ENCODE assay signal across 28 cellular contexts in genomic region chrX:134895785-134896184, GRCh38.
"Had no signal": no experiment of that assay in that cellular context is flagged by ENCODE, and none has a peak within 500 bp of the region (broad histone marks: within the 10 kb centered on the region; RNA-seq: fewer than 3 reads in every experiment).

No MANE protein-coding gene starts in this region.

- ATAC-seq: activated CD4-positive, alpha-beta T cell treated with anti-CD3 and anti-CD28 coated beads for 36 hours; activated CD8-positive, alpha-beta memory T cell treated with anti-CD3 and anti-CD28 coated beads, Interleukin-2, amount 10 ng/mL, durations not matched to agents 7 days and 5 days; activated CD8-positive, alpha-beta T cell treated with anti-CD3 and anti-CD28 coated beads, Interleukin-2, amount 10 ng/mL, durations not matched to agents 7 days and 5 days; activated naive CD4-positive, alpha-beta T cell treated with anti-CD3 and anti-CD28 coated beads, Interleukin-2, amount 50 U/mL, for 72 hours; effector memory CD8-positive, alpha-beta T cell; heart left ventricle had no signal

- H3K4me3 ChIP-seq: ascending aorta, esophagus muscularis mucosa, heart left ventricle had no signal

- H3K4me1 ChIP-seq: ascending aorta, esophagus muscularis mucosa, heart left ventricle had no signal

- H3K27me3 Mint-ChIP-seq: activated CD4-positive, alpha-beta memory T cell treated with anti-CD3 and anti-CD28 coated beads for 36 hours; activated CD4-positive, alpha-beta T cell treated with anti-CD3 and anti-CD28 coated beads for 36 hours; activated CD4-positive, alpha-beta T cell treated with anti-CD3 and anti-CD28 coated beads, Interleukin-2, amount 10 ng/mL, durations not matched to agents 24 days and 14 days; activated CD8-positive, alpha-beta memory T cell treated with anti-CD3 and anti-CD28 coated beads, Interleukin-2, amount 10 ng/mL, durations not matched to agents 7 days and 5 days; activated naive CD4-positive, alpha-beta T cell treated with anti-CD3 and anti-CD28 coated beads, Interleukin-2, amount 10 ng/mL, durations not matched to agents 7 days and 5 days; activated naive CD8-positive, alpha-beta T cell treated with anti-CD3 and anti-CD28 coated beads, Interleukin-2, amount 10 ng/mL, durations not matched to agents 7 days and 5 days; central memory CD8-positive, alpha-beta T cell; effector memory CD8-positive, alpha-beta T cell had no signal

- H3K4me1 Mint-ChIP-seq: activated CD4-positive, alpha-beta T cell treated with anti-CD3 and anti-CD28 coated beads for 36 hours; activated CD4-positive, alpha-beta T cell treated with anti-CD3 and anti-CD28 coated beads, Interleukin-2, amount 10 ng/mL, durations not matched to agents 24 days and 14 days; activated CD8-positive, alpha-beta memory T cell treated with anti-CD3 and anti-CD28 coated beads, Interleukin-2, amount 10 ng/mL, durations not matched to agents 7 days and 5 days; activated naive CD4-positive, alpha-beta T cell treated with anti-CD3 and anti-CD28 coated beads, Interleukin-2, amount 10 ng/mL, durations not matched to agents 7 days and 5 days; activated naive CD8-positive, alpha-beta T cell treated with anti-CD3 and anti-CD28 coated beads, Interleukin-2, amount 10 ng/mL, durations not matched to agents 7 days and 5 days; central memory CD8-positive, alpha-beta T cell had no signal

- DNase-seq: activated CD4-positive, alpha-beta memory T cell treated with anti-CD3 and anti-CD28 coated beads for 36 hours; activated CD4-positive, alpha-beta T cell treated with anti-CD3 and anti-CD28 coated beads for 36 hours; activated CD4-positive, alpha-beta T cell treated with anti-CD3 and anti-CD28 coated beads, Interleukin-2, amount 10 ng/mL, durations not matched to agents 24 days and 14 days; activated CD4-positive, CD25-positive, alpha-beta regulatory T cell; activated CD4-positive, CD25-positive, alpha-beta regulatory T cell treated with anti-CD3 and anti-CD28 coated beads, Interleukin-2, amount 50 U/mL, for 72 hours; activated CD8-positive, alpha-beta memory T cell treated with anti-CD3 and anti-CD28 coated beads, Interleukin-2, amount 10 ng/mL, durations not matched to agents 7 days and 5 days; activated CD8-positive, alpha-beta memory T cell treated with anti-CD3 and anti-CD28 coated beads, Interleukin-2, amount 50 U/mL, for 4 hours; activated CD8-positive, alpha-beta T cell treated with anti-CD3 and anti-CD28 coated beads, Interleukin-2, amount 10 ng/mL, durations not matched to agents 7 days and 5 days; activated effector memory CD4-positive, alpha-beta T cell treated with anti-CD3 and anti-CD28 coated beads, Interleukin-2, amount 50 U/mL, for 16 hours; activated naive CD4-positive, alpha-beta T cell treated with anti-CD3 and anti-CD28 coated beads, Interleukin-2, amount 10 ng/mL, durations not matched to agents 7 days and 5 days; activated naive CD8-positive, alpha-beta T cell treated with anti-CD3 and anti-CD28 coated beads, Interleukin-2, amount 10 ng/mL, durations not matched to agents 7 days and 5 days; activated T-cell treated with anti-CD3 and anti-CD28 coated beads, Interleukin-2, amount 50 U/mL, for 1 hour; activated T-cell treated with anti-CD3 and anti-CD28 coated beads, Interleukin-2, amount 50 U/mL, for 48 hours; brain microvascular endothelial cell; cortex of kidney; effector CD4-positive, alpha-beta T cell; effector memory CD8-positive, alpha-beta T cell; erythroblast; glutamatergic neuron; heart left ventricle; T-helper 2 cell had no signal

- H3K27me3 ChIP-seq: ascending aorta, brain microvascular endothelial cell, esophagus muscularis mucosa, heart left ventricle had no signal

- H3K9me3 Mint-ChIP-seq: activated CD4-positive, alpha-beta memory T cell treated with anti-CD3 and anti-CD28 coated beads for 36 hours; activated CD4-positive, alpha-beta T cell treated with anti-CD3 and anti-CD28 coated beads, Interleukin-2, amount 10 ng/mL, durations not matched to agents 24 days and 14 days; activated naive CD4-positive, alpha-beta T cell treated with anti-CD3 and anti-CD28 coated beads, Interleukin-2, amount 10 ng/mL, durations not matched to agents 7 days and 5 days; activated naive CD4-positive, alpha-beta T cell treated with anti-CD3 and anti-CD28 coated beads, Interleukin-2, amount 50 U/mL, for 72 hours; activated naive CD8-positive, alpha-beta T cell treated with anti-CD3 and anti-CD28 coated beads, Interleukin-2, amount 10 ng/mL, durations not matched to agents 7 days and 5 days; activated T-helper 1 cell treated with anti-CD3 and anti-CD28 coated beads, Interleukin-12 subunit alpha, Interleukin-12 subunit beta, Interleukin-2, Interleukin-4 antibody, amounts not matched to agents 30 ng/mL and 10 ng/mL and 1 ng/mL, durations not matched to agents 14 hours and 24 hours and 36 hours; activated T-helper 2 cell treated with anti-CD3 and anti-CD28 coated beads, Interferon-gamma antibody, Interleukin-2, Interleukin-4, amounts not matched to agents 10 μg/mL and 5 μg/mL and 100 μg/mL, durations not matched to agents 14 hours and 24 hours and 36 hours; central memory CD8-positive, alpha-beta T cell; effector memory CD8-positive, alpha-beta T cell had no signal

- H3K27ac Mint-ChIP-seq: activated CD4-positive, alpha-beta memory T cell treated with anti-CD3 and anti-CD28 coated beads for 36 hours; activated CD4-positive, alpha-beta T cell treated with anti-CD3 and anti-CD28 coated beads for 36 hours; activated CD4-positive, alpha-beta T cell treated with anti-CD3 and anti-CD28 coated beads, Interleukin-2, amount 10 ng/mL, durations not matched to agents 24 days and 14 days; activated CD8-positive, alpha-beta memory T cell treated with anti-CD3 and anti-CD28 coated beads, Interleukin-2, amount 10 ng/mL, durations not matched to agents 7 days and 5 days; activated CD8-positive, alpha-beta T cell treated with anti-CD3 and anti-CD28 coated beads, Interleukin-2, amount 10 ng/mL, durations not matched to agents 7 days and 5 days; activated naive CD4-positive, alpha-beta T cell treated with anti-CD3 and anti-CD28 coated beads, Interleukin-2, amount 10 ng/mL, durations not matched to agents 7 days and 5 days; activated naive CD4-positive, alpha-beta T cell treated with anti-CD3 and anti-CD28 coated beads, Interleukin-2, amount 50 U/mL, for 72 hours; activated naive CD8-positive, alpha-beta T cell treated with anti-CD3 and anti-CD28 coated beads, Interleukin-2, amount 10 ng/mL, durations not matched to agents 7 days and 5 days; activated T-helper 1 cell treated with anti-CD3 and anti-CD28 coated beads, Interleukin-12 subunit alpha, Interleukin-12 subunit beta, Interleukin-2, Interleukin-4 antibody, amounts not matched to agents 30 ng/mL and 10 ng/mL and 1 ng/mL, durations not matched to agents 14 hours and 24 hours and 36 hours; activated T-helper 2 cell treated with anti-CD3 and anti-CD28 coated beads, Interferon-gamma antibody, Interleukin-2, Interleukin-4, amounts not matched to agents 10 μg/mL and 5 μg/mL and 100 μg/mL, durations not matched to agents 14 hours and 24 hours and 36 hours; effector memory CD8-positive, alpha-beta T cell had no signal

- H3K36me3 Mint-ChIP-seq: activated naive CD4-positive, alpha-beta T cell treated with anti-CD3 and anti-CD28 coated beads, Interleukin-2, amount 50 U/mL, for 72 hours; activated naive CD8-positive, alpha-beta T cell treated with anti-CD3 and anti-CD28 coated beads, Interleukin-2, amount 10 ng/mL, durations not matched to agents 7 days and 5 days had no signal

- H3K27ac ChIP-seq: ascending aorta, brain microvascular endothelial cell, esophagus muscularis mucosa, heart left ventricle had no signal

- H3K4me3 Mint-ChIP-seq: activated CD4-positive, alpha-beta memory T cell treated with anti-CD3 and anti-CD28 coated beads for 36 hours; activated CD4-positive, alpha-beta T cell treated with anti-CD3 and anti-CD28 coated beads for 36 hours; activated CD4-positive, alpha-beta T cell treated with anti-CD3 and anti-CD28 coated beads, Interleukin-2, amount 10 ng/mL, durations not matched to agents 24 days and 14 days; activated CD8-positive, alpha-beta memory T cell treated with anti-CD3 and anti-CD28 coated beads, Interleukin-2, amount 10 ng/mL, durations not matched to agents 7 days and 5 days; activated CD8-positive, alpha-beta T cell treated with anti-CD3 and anti-CD28 coated beads, Interleukin-2, amount 10 ng/mL, durations not matched to agents 7 days and 5 days; activated naive CD4-positive, alpha-beta T cell treated with anti-CD3 and anti-CD28 coated beads, Interleukin-2, amount 10 ng/mL, durations not matched to agents 7 days and 5 days; activated naive CD8-positive, alpha-beta T cell treated with anti-CD3 and anti-CD28 coated beads, Interleukin-2, amount 10 ng/mL, durations not matched to agents 7 days and 5 days; activated T-helper 1 cell treated with anti-CD3 and anti-CD28 coated beads, Interleukin-12 subunit alpha, Interleukin-12 subunit beta, Interleukin-2, Interleukin-4 antibody, amounts not matched to agents 30 ng/mL and 10 ng/mL and 1 ng/mL, durations not matched to agents 14 hours and 24 hours and 36 hours; central memory CD8-positive, alpha-beta T cell; effector memory CD8-positive, alpha-beta T cell had no signal

- H3K36me3 ChIP-seq: ascending aorta had no signal

- H3K9me3 ChIP-seq: ascending aorta, esophagus muscularis mucosa, heart left ventricle had no signal

- FAIRE-seq: bronchial epithelial cell had no signal
